16 cellular contexts compared by ENCODE assay signal in genomic region chr2:209965723-209966122, GRCh38. TPM values are rescaled to one million over a fixed set of nuclear protein-coding genes. Genes with fewer than 3 reads are reported as not detected.
A peak's percentile ranks its signal among the peaks of the same experiment; 100 is the strongest.
DNase-seq lines count a peak whose midpoint lies in the region; ATAC-seq and TF ChIP-seq lines count a peak whose summit lies in the region.
"Had no signal": no experiment of that assay in that cellular context is flagged by ENCODE, and none has a peak within 500 bp of the region (broad histone marks: within the 10 kb centered on the region; RNA-seq: fewer than 3 reads in every experiment).

No MANE protein-coding gene starts in this region.

- H3K27ac Mint-ChIP-seq in WTC11 = no peak overlapping the region
- H3K27ac Mint-ChIP-seq: CD14-positive monocyte; CD8-positive, alpha-beta T cell; GM23338 had no signal

- TF ChIP-seq CTCF in epithelial cell of esophagus (IDR thresholded peaks at IDR 0.05; ENCODE audit: insufficient read depth, low read depth, low read length, missing control alignments) (no peak), retinal pigment epithelial cell (conservative IDR thresholded peaks at IDR 0.05; ENCODE audit: low read depth, low read length) (no peak), WTC11 (IDR thresholded peaks at IDR 0.05) (no peak)

- no peak for ATAC-seq in stimulated activated naive CD8-positive, alpha-beta T cell treated with anti-CD3 and anti-CD28 coated beads, Interleukin-15, Interleukin-2, amounts not matched to agents 100 U/mL and 50 U/mL, for 24 hours
- no peak for ATAC-seq in WTC11
- ATAC-seq: CD8-positive, alpha-beta T cell; GM23338 had no signal

- no peak overlapping the region for H3K4me3 ChIP-seq in epithelial cell of esophagus (ENCODE audit: low read length)
- H3K4me3 ChIP-seq in retinal pigment epithelial cell (ENCODE audit: low read length) = no peak overlapping the region
- H3K4me3 ChIP-seq: BLaER1, GM23338 had no signal

- POLR2A ChIA-PET in WTC11 (lab: Charles Lee) = no interaction called here

- CTCF ChIA-PET in WTC11 (lab: Charles Lee) = no interaction called here

- H3K4me3 Mint-ChIP-seq in WTC11 = no peak overlapping the region
- H3K4me3 Mint-ChIP-seq: CD14-positive monocyte; CD8-positive, alpha-beta T cell; GM23338 had no signal

- H3K27me3 Mint-ChIP-seq in WTC11 (ENCODE audit: low read depth) = peaks cover 34% of the 10 kb centered on the region

- H3K4me1 Mint-ChIP-seq in WTC11 = peaks cover 5% of the 10 kb centered on the region
- H3K4me1 Mint-ChIP-seq: CD14-positive monocyte had no signal

- DNase-seq in HPDE6-E6E7 (ENCODE audit: extremely low spot score) = peak; percentile 36
- peak; percentile 43 for DNase-seq in amniotic epithelial cell (ENCODE audit: low read depth)
- DNase-seq in epithelial cell of esophagus (ENCODE audit: low read depth) = peak; percentile 58
- peak; percentile 60 for DNase-seq in retinal pigment epithelial cell (ENCODE audit: low read depth)
- no peak for DNase-seq in stimulated activated naive CD8-positive, alpha-beta T cell treated with anti-CD3 and anti-CD28 coated beads, Interleukin-15, Interleukin-2, amounts not matched to agents 100 U/mL and 50 U/mL, for 24 hours
- no peak for DNase-seq in CD1c-positive myeloid dendritic cell (ENCODE audit: extremely low spot score)
- no peak for DNase-seq in WTC11 (ENCODE audit: low spot score)
- DNase-seq: 8988T; Calu3; CD8-positive, alpha-beta T cell; DMS79 treated with DMSO at 0.1 percent for 48 hours; GF-D8; HCEC 1CT had no signal

- no peaks in the 10 kb centered on the region for H3K36me3 Mint-ChIP-seq in WTC11
- H3K36me3 Mint-ChIP-seq: CD14-positive monocyte; CD8-positive, alpha-beta T cell had no signal

- no peaks in the 10 kb centered on the region for H3K9me3 Mint-ChIP-seq in WTC11
- H3K9me3 Mint-ChIP-seq: CD14-positive monocyte; CD8-positive, alpha-beta T cell; GM23338 had no signal

TF ChIP-seq in WTC11, 78 proteins besides CTCF, POLR2A, EP300 and RAD21:
- TF ChIP-seq GRHL2 (CRISPR knock-in tag; IDR thresholded peaks at IDR 0.05; ENCODE audit: insufficient replicate concordance, severe bottlenecking) = no peak
- TF ChIP-seq ESRRA (CRISPR knock-in tag; IDR thresholded peaks at IDR 0.05; ENCODE audit: borderline replicate concordance) = no peak
- TF ChIP-seq E2F4 (CRISPR knock-in tag; IDR thresholded peaks at IDR 0.05; ENCODE audit: borderline replicate concordance, low read depth) = no peak
- TF ChIP-seq PRDM15 (CRISPR knock-in tag; IDR thresholded peaks at IDR 0.05) = no peak
- TF ChIP-seq ZBTB21 (CRISPR knock-in tag; IDR thresholded peaks at IDR 0.05; ENCODE audit: borderline replicate concordance) = no peak
- no peak for TF ChIP-seq ZMAT4 (CRISPR knock-in tag; IDR thresholded peaks at IDR 0.05)

RNA-seq across cellular contexts. Expression of gene RPE, which starts 36.7 kb away (rescaled TPM):
- total RNA-seq in WTC11 (2021) = 61.3 to 66.5 TPM (median 63.9 TPM) in 3 replicates

Comparison
In these comparisons a context has a peak if more than half of its experiments do, and no peak if none do; other contexts are left out.
1. DNase-seq: peak in HPDE6-E6E7 (single experiment), amniotic epithelial cell (single experiment), epithelial cell of esophagus (single experiment) and retinal pigment epithelial cell (single experiment); none in stimulated activated naive CD8-positive, alpha-beta T cell treated with anti-CD3 and anti-CD28 coated beads, Interleukin-15, Interleukin-2, amounts not matched to agents 100 U/mL and 50 U/mL, for 24 hours (single experiment), CD1c-positive myeloid dendritic cell (single experiment) and WTC11 (single experiment).